1 cellular context compared by ENCODE assay signal in the genomic region with DNA sequence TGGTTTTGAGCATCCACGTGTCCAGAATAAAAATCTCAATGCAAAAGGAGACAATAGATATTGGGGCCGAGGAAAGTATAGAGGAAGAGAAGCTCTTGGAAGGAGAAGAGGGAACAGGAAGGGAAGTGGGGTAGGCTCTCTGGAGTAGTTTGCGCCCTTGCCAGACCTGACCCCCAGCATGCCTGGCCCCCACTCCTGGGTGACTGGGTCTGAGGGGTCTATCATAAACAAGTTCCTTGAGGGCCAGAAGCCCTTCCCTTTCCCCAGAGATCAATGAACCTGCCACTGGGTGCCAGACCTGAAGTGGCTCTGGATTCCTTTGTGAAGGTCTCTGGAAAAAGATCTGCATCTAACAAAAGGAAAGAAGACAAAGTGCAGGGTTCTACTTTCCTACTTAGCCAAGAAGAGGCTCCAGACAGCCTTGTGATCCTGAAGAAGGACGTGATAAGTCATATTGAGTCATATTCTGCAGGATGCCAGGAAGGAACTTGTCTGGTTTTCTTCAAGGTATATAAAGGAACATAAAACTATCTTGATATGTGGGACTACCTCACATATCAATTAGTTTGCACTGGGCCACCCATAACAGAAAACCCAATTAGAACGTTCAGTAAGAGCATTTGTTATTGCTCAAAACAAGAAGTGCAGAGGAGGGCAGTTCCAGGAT.
TF ChIP-seq lines count a peak whose summit lies in the region.

No MANE protein-coding gene starts in this region.

TF ChIP-seq in IMR-90, 13 proteins besides CTCF, POLR2A, EP300 and RAD21 (continued from another document):
- TF ChIP-seq, protein P1, sequence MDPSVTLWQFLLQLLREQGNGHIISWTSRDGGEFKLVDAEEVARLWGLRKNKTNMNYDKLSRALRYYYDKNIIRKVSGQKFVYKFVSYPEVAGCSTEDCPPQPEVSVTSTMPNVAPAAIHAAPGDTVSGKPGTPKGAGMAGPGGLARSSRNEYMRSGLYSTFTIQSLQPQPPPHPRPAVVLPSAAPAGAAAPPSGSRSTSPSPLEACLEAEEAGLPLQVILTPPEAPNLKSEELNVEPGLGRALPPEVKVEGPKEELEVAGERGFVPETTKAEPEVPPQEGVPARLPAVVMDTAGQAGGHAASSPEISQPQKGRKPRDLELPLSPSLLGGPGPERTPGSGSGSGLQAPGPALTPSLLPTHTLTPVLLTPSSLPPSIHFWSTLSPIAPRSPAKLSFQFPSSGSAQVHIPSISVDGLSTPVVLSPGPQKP (IDR thresholded peaks at IDR 0.05; ENCODE audit: borderline replicate concordance, low read depth, low read length): no peak
TF ChIP-seq in IMR-90: peak in this region for 0.
